Comparison of ENCODE assay signal across 8 cellular contexts in the genomic region with DNA sequence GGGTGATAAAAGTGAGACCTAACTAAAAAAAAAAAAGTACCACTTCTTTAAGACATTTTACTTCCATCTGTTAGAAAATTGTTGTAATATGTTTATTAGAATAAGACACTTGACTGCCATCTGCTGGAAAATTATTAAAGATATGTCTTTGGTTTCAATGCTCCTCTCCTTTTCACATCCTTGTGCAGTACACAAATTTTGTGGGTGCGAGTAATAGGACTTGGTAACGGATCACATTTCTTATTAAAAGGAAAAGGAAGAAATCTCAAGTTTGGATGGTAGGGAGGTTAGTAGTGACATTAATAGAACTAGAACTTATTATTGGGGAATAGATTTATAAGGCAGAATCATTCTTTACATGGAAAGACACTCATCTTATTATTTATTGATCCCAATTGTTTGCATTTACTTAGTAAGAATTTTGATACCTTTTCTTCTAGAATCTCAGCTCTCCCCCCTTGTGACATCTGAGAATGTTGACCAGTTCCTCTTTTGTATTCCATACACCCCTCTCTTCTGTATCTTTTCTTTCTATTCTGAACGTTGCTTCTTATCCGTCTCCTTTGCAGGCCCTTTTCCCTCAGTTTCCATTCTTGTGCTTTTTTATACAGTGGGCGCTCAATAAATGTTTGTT. TPM values are rescaled to one million over a fixed set of nuclear protein-coding genes. Genes with fewer than 3 reads are reported as not detected.
DNase-seq lines count a peak whose midpoint lies in the region; ATAC-seq and TF ChIP-seq lines count a peak whose summit lies in the region.

No MANE protein-coding gene starts in this region.

- peak; percentile 57 for TF ChIP-seq CTCF in AG10803 (conservative IDR thresholded peaks at IDR 0.05; ENCODE audit: low read length)
- peak; percentile 73 for TF ChIP-seq CTCF in left ventricle myocardium inferior (IDR thresholded peaks at IDR 0.05; ENCODE audit: borderline replicate concordance)

- H3K4me1 ChIP-seq in left ventricle myocardium inferior, result peaks cover 17% of the 10 kb centered on the region

- H3K9me3 ChIP-seq in left ventricle myocardium inferior (replicated peaks), result no peaks in the 10 kb centered on the region

- H3K4me3 Mint-ChIP-seq in activated naive CD8-positive, alpha-beta T cell, result peak overlapping the region; percentile 88
- peak overlapping the region; percentile 84 to 90 for H3K4me3 Mint-ChIP-seq in stimulated activated naive B cell treated with anti-CD40 and anti-IgM and Interleukin-4, amounts not matched to agents 10 μg/mL and 1 μg/mL and 100 μg/mL, for 72 hours

- H3K4me3 ChIP-seq in AG10803 (ENCODE audit: low read length), result peak overlapping the region; percentile 52
- peak overlapping the region; percentile 62 for H3K4me3 ChIP-seq in left ventricle myocardium inferior

- H3K27ac Mint-ChIP-seq in activated naive CD8-positive, alpha-beta T cell, result peak overlapping the region; percentile 90
- peak overlapping the region; percentile 16 for H3K27ac Mint-ChIP-seq in stimulated activated naive B cell treated with anti-CD40 and anti-IgM and Interleukin-4, amounts not matched to agents 10 μg/mL and 1 μg/mL and 100 μg/mL, for 72 hours

- H3K27me3 ChIP-seq in left ventricle myocardium inferior (ENCODE audit: low read depth), result no peaks in the 10 kb centered on the region

- DNase-seq in AG10803 (ENCODE audit: low read depth) (peak; percentile 72), NCI-H146 treated with DMSO at 0.1 percent for 48 hours (lab: John Stamatoyannopoulos, UW; ENCODE audit: unreplicated experiment) (peak; percentile 20), left ventricle myocardium inferior (no peak)
- no peak for DNase-seq in stimulated activated naive B cell treated with anti-CD40 and anti-IgM and Interleukin-4, amounts not matched to agents 10 μg/mL and 1 μg/mL and 100 μg/mL, for 72 hours
- no peak for DNase-seq in stimulated activated naive CD4-positive, alpha-beta T cell treated with Interleukin-2 at 50 U/mL for 16 hours (lab: John Stamatoyannopoulos, UW)

- H3K27me3 Mint-ChIP-seq in activated naive CD8-positive, alpha-beta T cell, result no peaks in the 10 kb centered on the region
- no peaks in the 10 kb centered on the region for H3K27me3 Mint-ChIP-seq in stimulated activated naive B cell treated with anti-CD40 and anti-IgM and Interleukin-4, amounts not matched to agents 10 μg/mL and 1 μg/mL and 100 μg/mL, for 72 hours

- peak; percentile 38 for ATAC-seq in GM18498 (IDR thresholded peaks at IDR 0.05; ENCODE audit: unreplicated experiment)
- peak; percentile 58 to 62 for ATAC-seq in stimulated activated naive B cell treated with anti-CD40 and anti-IgM and Interleukin-4, amounts not matched to agents 10 μg/mL and 1 μg/mL and 100 μg/mL, for 72 hours (replicated peaks)
- no peak for ATAC-seq in GM21619 (IDR thresholded peaks at IDR 0.05; ENCODE audit: unreplicated experiment)

- H3K36me3 Mint-ChIP-seq in activated naive CD8-positive, alpha-beta T cell, result no peaks in the 10 kb centered on the region
- no peaks in the 10 kb centered on the region for H3K36me3 Mint-ChIP-seq in stimulated activated naive B cell treated with anti-CD40 and anti-IgM and Interleukin-4, amounts not matched to agents 10 μg/mL and 1 μg/mL and 100 μg/mL, for 72 hours

- intact Hi-C loops in left ventricle myocardium inferior (cut with micrococcal nuclease), result loop anchor here (2.0 kb wide), 1 partner anchor 81 kb away; no protein-coding TSS in a partner anchor

- H3K9me3 Mint-ChIP-seq in activated naive CD8-positive, alpha-beta T cell (ENCODE audit: low read depth), result no peaks in the 10 kb centered on the region
- H3K9me3 Mint-ChIP-seq in stimulated activated naive B cell treated with anti-CD40 and anti-IgM and Interleukin-4, amounts not matched to agents 10 μg/mL and 1 μg/mL and 100 μg/mL, for 72 hours, result no peaks in the 10 kb centered on the region

- no peaks in the 10 kb centered on the region for H3K36me3 ChIP-seq in left ventricle myocardium inferior

- peak overlapping the region; percentile 76 for H3K27ac ChIP-seq in left ventricle myocardium inferior (replicated peaks)

- H3K4me1 Mint-ChIP-seq in activated naive CD8-positive, alpha-beta T cell (ENCODE audit: low read depth), result peaks cover 40% of the 10 kb centered on the region
- H3K4me1 Mint-ChIP-seq in stimulated activated naive B cell treated with anti-CD40 and anti-IgM and Interleukin-4, amounts not matched to agents 10 μg/mL and 1 μg/mL and 100 μg/mL, for 72 hours, result peaks cover 21 to 33% of the 10 kb centered on the region in 2 donors

RNA-seq across cellular contexts. Expression of a gene that starts 43.0 kb away (rescaled TPM):
- 21.1 TPM for total RNA-seq in left ventricle myocardium inferior

Comparison
In these comparisons a context has a peak if more than half of its experiments do, and no peak if none do; other contexts are left out.
1. DNase-seq: peak in AG10803 (single experiment) and NCI-H146 treated with DMSO at 0.1 percent for 48 hours (single experiment); none in left ventricle myocardium inferior (single experiment), stimulated activated naive B cell treated with anti-CD40 and anti-IgM and Interleukin-4, amounts not matched to agents 10 μg/mL and 1 μg/mL and 100 μg/mL, for 72 hours (single experiment) and stimulated activated naive CD4-positive, alpha-beta T cell treated with Interleukin-2 at 50 U/mL for 16 hours (single experiment).